In the genomic region with DNA sequence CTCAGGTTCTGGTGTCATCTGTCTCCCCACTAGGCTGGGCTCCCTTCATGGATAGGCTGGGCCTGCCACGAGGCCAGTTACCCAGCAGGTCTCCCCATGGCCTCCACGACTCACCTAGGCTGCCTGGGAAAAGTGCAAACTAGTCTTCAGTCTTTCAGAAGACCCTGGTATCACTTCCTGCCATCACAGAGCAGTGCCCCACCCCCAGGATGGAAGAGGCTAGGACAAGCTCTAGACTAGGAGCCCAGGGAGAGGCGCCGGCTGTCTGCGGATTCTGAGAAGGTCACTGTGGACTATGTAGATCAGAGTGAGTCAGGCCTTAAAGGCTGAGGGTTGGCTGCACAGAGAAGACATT, we compare ENCODE assay signal across 18 cellular contexts.
DNase-seq lines count a peak whose midpoint lies in the region; TF ChIP-seq lines count a peak whose summit lies in the region.
"Had no signal": no experiment of that assay in that cellular context is flagged by ENCODE, and none has a peak within 500 bp of the region (broad histone marks: within the 10 kb centered on the region; RNA-seq: fewer than 3 reads in every experiment).

No MANE protein-coding gene starts in this region.

- BruUV-seq in mammary epithelial cell (replicated peaks; lab: Mats Ljungman, UMichigan) = no TSS peak
- BruUV-seq in PC-9 (replicated peaks; lab: Mats Ljungman, UMichigan) = no TSS peak

- H3F3A ChIP-seq in PC-9 (ENCODE audit: insufficient read depth, low read depth) = no peaks in the 10 kb centered on the region

- POLR2A ChIA-PET in PC-9 (lab: Charles Lee; ENCODE audit: unreplicated experiment) = no interaction called here

- DNase-seq in A172 (ENCODE audit: low spot score) (peak; percentile 10), HT1080 (ENCODE audit: low read depth) (peak; percentile 44), mammary epithelial cell (no peak), nucleus accumbens (lab: John Stamatoyannopoulos, UW) (no peak), PC-9 (no peak), prostate gland (ENCODE audit: low spot score) (no peak)
- no peak for DNase-seq in activated T-cell treated with anti-CD3 and anti-CD28 coated beads, Interleukin-2, amount 50 U/mL, for 48 hours
- DNase-seq: activated CD4-positive, alpha-beta T cell treated with anti-CD3 and anti-CD28 coated beads, Interleukin-2, amount 10 ng/mL, durations not matched to agents 24 days and 14 days; activated gamma-delta T cell treated with Interleukin-2 at 50 U/mL for 16 hours; amygdala; kidney; naive thymus-derived CD8-positive, alpha-beta T cell; NCI-H2029; SW 1271; uterus had no signal

- H2AFZ ChIP-seq in mammary epithelial cell (ENCODE audit: low read depth, low read length) = no peak overlapping the region
- no peak overlapping the region for H2AFZ ChIP-seq in PC-9
- H2AFZ ChIP-seq: parathyroid adenoma had no signal

- intact Hi-C loops in mammary epithelial cell (cut with micrococcal nuclease) = loop anchor here (2.0 kb wide), 1 partner anchor 32 kb away; no protein-coding TSS in a partner anchor
- intact Hi-C loops in PC-9 (cut with micrococcal nuclease; ENCODE audit: unreplicated experiment) = no loop called here
- intact Hi-C loops in prostate gland (cut with DNase I) = no loop called here

- no peak overlapping the region for H3K9ac ChIP-seq in mammary epithelial cell (ENCODE audit: insufficient read depth, low read length)
- H3K9ac ChIP-seq: parathyroid adenoma had no signal

- TF ChIP-seq CTCF in mammary epithelial cell (conservative IDR thresholded peaks at IDR 0.05 in 1 of 2, IDR thresholded peaks at IDR 0.05 in 1 of 2; ENCODE audit: extremely low read depth in 1 of 2, insufficient read depth in 1 of 2, low read depth in 1 of 2, low read length in 2 of 2) (no peak), PC-9 (conservative IDR thresholded peaks at IDR 0.05) (no peak), prostate gland (IDR thresholded peaks at IDR 0.05) (no peak)

- TF ChIP-seq POLR2A in prostate gland (IDR thresholded peaks at IDR 0.05) = no peak

- H3K4me2 ChIP-seq in mammary epithelial cell (ENCODE audit: insufficient read depth, low read depth, low read length) (peak overlapping the region; percentile 34), PC-9 (no peak overlapping the region)
- H3K4me2 ChIP-seq: A549 had no signal

- H3K9me2 ChIP-seq in PC-9 (ENCODE audit: insufficient read depth) = no peaks in the 10 kb centered on the region

- H4K20me1 ChIP-seq in mammary epithelial cell (ENCODE audit: insufficient read depth, low read length) (no peaks in the 10 kb centered on the region), PC-9 (ENCODE audit: insufficient read depth) (no peaks in the 10 kb centered on the region)

- peaks cover 56% of the 10 kb centered on the region for H3K4me1 ChIP-seq in mammary epithelial cell (ENCODE audit: insufficient read depth, low read length)
- peaks cover 15% of the 10 kb centered on the region for H3K4me1 ChIP-seq in PC-9 (replicated peaks; ENCODE audit: insufficient read depth)
- H3K4me1 ChIP-seq in prostate gland (replicated peaks) = no peaks in the 10 kb centered on the region
- H3K4me1 ChIP-seq: parathyroid adenoma had no signal

- H3K4me3 ChIP-seq in mammary epithelial cell (replicated peaks in 1 of 3; ENCODE audit: insufficient read depth in 1 of 3, low read depth in 2 of 3, low read length in 3 of 3) (peak overlapping the region in 1 of 3 experiments; percentile 1), PC-9 (no peak overlapping the region), prostate gland (no peak overlapping the region)
- H3K4me3 ChIP-seq: A549, uterus had no signal

- no peaks in the 10 kb centered on the region for H3K27me3 ChIP-seq in mammary epithelial cell (ENCODE audit: insufficient read depth, low read length)
- no peaks in the 10 kb centered on the region for H3K27me3 ChIP-seq in layer of hippocampus (ENCODE audit: control insufficient read depth, insufficient read depth, low read length)
- H3K27me3 ChIP-seq in PC-9 (ENCODE audit: insufficient read depth, low read depth) = no peaks in the 10 kb centered on the region
- H3K27me3 ChIP-seq in prostate gland (replicated peaks; ENCODE audit: insufficient read depth) = no peaks in the 10 kb centered on the region
- H3K27me3 ChIP-seq: uterus had no signal

- 100% methylated on average over 4 of the region's 5 CpGs for WGBS in mammary epithelial cell (ENCODE audit: low coverage, missing lambda C conversion rate)
- 96% methylated on average over 4 of the region's 5 CpGs for WGBS in prostate gland

- in situ Hi-C loops in mammary epithelial cell (cut with MboI; ENCODE audit: low sequenced_read_pairs in 2 of 2) = loop anchor here in 1 of 2 donors (10.0 kb wide), 1 partner anchor 58 kb away; no protein-coding TSS in a partner anchor

- dilution Hi-C loops in mammary epithelial cell (cut with HindIII; ENCODE audit: low sequenced_read_pairs) = no loop called here

- peaks cover 7% of the 10 kb centered on the region for H3K79me2 ChIP-seq in mammary epithelial cell (ENCODE audit: insufficient read depth, low read length)
- no peaks in the 10 kb centered on the region for H3K79me2 ChIP-seq in PC-9 (ENCODE audit: low read depth)
- H3K79me2 ChIP-seq: parathyroid adenoma had no signal

- H3K36me3 ChIP-seq in mammary epithelial cell (ENCODE audit: insufficient read depth, low read length) (no peaks in the 10 kb centered on the region), PC-9 (ENCODE audit: low read depth) (no peaks in the 10 kb centered on the region), prostate gland (no peaks in the 10 kb centered on the region)
- H3K36me3 ChIP-seq: uterus had no signal

- CTCF ChIA-PET in mammary epithelial cell (lab: Charles Lee; ENCODE audit: low non-redundant PET) = no interaction called here
- CTCF ChIA-PET in PC-9 (lab: Charles Lee) = no interaction called here

- no peaks in the 10 kb centered on the region for H3K9me3 ChIP-seq in mammary epithelial cell (replicated peaks; ENCODE audit: insufficient read depth, low read length)
- H3K9me3 ChIP-seq in PC-9 (ENCODE audit: insufficient read depth, low read depth) = no peaks in the 10 kb centered on the region
- H3K9me3 ChIP-seq in prostate gland = no peaks in the 10 kb centered on the region
- H3K9me3 ChIP-seq: A549, uterus had no signal

- H3K27ac ChIP-seq in mammary epithelial cell (ENCODE audit: insufficient read depth, low read depth, low read length) = no peak overlapping the region
- H3K27ac ChIP-seq in layer of hippocampus (ENCODE audit: low read depth, low read length) = peak overlapping the region; percentile 3
- no peak overlapping the region for H3K27ac ChIP-seq in PC-9
- H3K27ac ChIP-seq in prostate gland = no peak overlapping the region
- H3K27ac ChIP-seq: parathyroid adenoma had no signal

Comparison
In these comparisons a context has a peak if more than half of its experiments do, and no peak if none do; other contexts are left out.
1. DNase-seq: peak in A172 (single experiment) and HT1080 (single experiment); none in mammary epithelial cell (single experiment), nucleus accumbens (0 of 56), PC-9 (0 of 2), prostate gland (single experiment) and activated T-cell treated with anti-CD3 and anti-CD28 coated beads, Interleukin-2, amount 50 U/mL, for 48 hours (0 of 2).